1 cellular context compared by ENCODE assay signal in genomic region chr6:12483712-12484111, GRCh38.
TF ChIP-seq lines count a peak whose summit lies in the region.

No MANE protein-coding gene starts in this region.

TF ChIP-seq in GM23338, 12 proteins besides CTCF, POLR2A, EP300 and RAD21 (continued from another document):
- TF ChIP-seq, protein P1, sequence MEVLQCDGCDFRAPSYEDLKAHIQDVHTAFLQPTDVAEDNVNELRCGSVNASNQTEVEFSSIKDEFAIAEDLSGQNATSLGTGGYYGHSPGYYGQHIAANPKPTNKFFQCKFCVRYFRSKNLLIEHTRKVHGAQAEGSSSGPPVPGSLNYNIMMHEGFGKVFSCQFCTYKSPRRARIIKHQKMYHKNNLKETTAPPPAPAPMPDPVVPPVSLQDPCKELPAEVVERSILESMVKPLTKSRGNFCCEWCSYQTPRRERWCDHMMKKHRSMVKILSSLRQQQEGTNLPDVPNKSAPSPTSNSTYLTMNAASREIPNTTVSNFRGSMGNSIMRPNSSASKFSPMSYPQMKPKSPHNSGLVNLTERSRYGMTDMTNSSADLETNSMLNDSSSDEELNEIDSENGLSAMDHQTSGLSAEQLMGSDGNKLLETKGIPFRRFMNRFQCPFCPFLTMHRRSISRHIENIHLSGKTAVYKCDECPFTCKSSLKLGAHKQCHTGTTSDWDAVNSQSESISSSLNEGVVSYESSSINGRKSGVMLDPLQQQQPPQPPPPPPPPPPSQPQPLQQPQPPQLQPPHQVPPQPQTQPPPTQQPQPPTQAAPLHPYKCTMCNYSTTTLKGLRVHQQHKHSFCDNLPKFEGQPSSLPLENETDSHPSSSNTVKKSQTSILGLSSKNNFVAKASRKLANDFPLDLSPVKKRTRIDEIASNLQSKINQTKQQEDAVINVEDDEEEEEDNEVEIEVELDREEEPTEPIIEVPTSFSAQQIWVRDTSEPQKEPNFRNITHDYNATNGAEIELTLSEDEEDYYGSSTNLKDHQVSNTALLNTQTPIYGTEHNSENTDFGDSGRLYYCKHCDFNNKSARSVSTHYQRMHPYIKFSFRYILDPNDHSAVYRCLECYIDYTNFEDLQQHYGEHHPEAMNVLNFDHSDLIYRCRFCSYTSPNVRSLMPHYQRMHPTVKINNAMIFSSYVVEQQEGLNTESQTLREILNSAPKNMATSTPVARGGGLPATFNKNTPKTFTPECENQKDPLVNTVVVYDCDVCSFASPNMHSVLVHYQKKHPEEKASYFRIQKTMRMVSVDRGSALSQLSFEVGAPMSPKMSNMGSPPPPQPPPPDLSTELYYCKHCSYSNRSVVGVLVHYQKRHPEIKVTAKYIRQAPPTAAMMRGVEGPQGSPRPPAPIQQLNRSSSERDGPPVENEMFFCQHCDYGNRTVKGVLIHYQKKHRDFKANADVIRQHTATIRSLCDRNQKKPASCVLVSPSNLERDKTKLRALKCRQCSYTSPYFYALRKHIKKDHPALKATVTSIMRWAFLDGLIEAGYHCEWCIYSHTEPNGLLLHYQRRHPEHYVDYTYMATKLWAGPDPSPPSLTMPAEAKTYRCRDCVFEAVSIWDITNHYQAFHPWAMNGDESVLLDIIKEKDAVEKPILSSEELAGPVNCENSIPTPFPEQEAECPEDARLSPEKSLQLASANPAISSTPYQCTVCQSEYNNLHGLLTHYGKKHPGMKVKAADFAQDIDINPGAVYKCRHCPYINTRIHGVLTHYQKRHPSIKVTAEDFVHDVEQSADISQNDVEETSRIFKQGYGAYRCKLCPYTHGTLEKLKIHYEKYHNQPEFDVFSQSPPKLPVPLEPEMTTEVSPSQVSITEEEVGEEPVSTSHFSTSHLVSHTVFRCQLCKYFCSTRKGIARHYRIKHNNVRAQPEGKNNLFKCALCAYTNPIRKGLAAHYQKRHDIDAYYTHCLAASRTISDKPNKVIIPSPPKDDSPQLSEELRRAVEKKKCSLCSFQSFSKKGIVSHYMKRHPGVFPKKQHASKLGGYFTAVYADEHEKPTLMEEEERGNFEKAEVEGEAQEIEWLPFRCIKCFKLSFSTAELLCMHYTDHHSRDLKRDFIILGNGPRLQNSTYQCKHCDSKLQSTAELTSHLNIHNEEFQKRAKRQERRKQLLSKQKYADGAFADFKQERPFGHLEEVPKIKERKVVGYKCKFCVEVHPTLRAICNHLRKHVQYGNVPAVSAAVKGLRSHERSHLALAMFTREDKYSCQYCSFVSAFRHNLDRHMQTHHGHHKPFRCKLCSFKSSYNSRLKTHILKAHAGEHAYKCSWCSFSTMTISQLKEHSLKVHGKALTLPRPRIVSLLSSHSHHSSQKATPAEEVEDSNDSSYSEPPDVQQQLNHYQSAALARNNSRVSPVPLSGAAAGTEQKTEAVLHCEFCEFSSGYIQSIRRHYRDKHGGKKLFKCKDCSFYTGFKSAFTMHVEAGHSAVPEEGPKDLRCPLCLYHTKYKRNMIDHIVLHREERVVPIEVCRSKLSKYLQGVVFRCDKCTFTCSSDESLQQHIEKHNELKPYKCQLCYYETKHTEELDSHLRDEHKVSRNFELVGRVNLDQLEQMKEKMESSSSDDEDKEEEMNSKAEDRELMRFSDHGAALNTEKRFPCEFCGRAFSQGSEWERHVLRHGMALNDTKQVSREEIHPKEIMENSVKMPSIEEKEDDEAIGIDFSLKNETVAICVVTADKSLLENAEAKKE (CRISPR knock-in tag; IDR thresholded peaks at IDR 0.05) = no peak
- TF ChIP-seq JUNB (IDR thresholded peaks at IDR 0.05; ENCODE audit: unreplicated experiment) (no peak), NANOG (IDR thresholded peaks at IDR 0.05; ENCODE audit: borderline replicate concordance) (no peak), ZNF114 (CRISPR knock-in tag; IDR thresholded peaks at IDR 0.05) (no peak), POLR2AphosphoS5 (IDR thresholded peaks at IDR 0.05; ENCODE audit: low read depth) (no peak), EZH2phosphoT487 (IDR thresholded peaks at IDR 0.05; ENCODE audit: unreplicated experiment) (no peak)
- TF ChIP-seq, protein P2, sequence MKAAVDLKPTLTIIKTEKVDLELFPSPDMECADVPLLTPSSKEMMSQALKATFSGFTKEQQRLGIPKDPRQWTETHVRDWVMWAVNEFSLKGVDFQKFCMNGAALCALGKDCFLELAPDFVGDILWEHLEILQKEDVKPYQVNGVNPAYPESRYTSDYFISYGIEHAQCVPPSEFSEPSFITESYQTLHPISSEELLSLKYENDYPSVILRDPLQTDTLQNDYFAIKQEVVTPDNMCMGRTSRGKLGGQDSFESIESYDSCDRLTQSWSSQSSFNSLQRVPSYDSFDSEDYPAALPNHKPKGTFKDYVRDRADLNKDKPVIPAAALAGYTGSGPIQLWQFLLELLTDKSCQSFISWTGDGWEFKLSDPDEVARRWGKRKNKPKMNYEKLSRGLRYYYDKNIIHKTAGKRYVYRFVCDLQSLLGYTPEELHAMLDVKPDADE (IDR thresholded peaks at IDR 0.05) = no peak
